In genomic region chr17:61185385-61185784, GRCh38 we compare ENCODE assay signal across 6 cellular contexts.
"Had no signal": no experiment of that assay in that cellular context is flagged by ENCODE, and none has a peak within 500 bp of the region (broad histone marks: within the 10 kb centered on the region; RNA-seq: fewer than 3 reads in every experiment).

No MANE protein-coding gene starts in this region.

- H3K27ac Mint-ChIP-seq: GM23338, H9 had no signal

- ATAC-seq: GM23338, K562 had no signal

- DNase-seq: H9, HCEC 1CT, IMR-90, KG1 had no signal

- H3K9me3 Mint-ChIP-seq: GM23338, H9 had no signal

- H3K4me3 Mint-ChIP-seq: GM23338, H9 had no signal

- H3K4me3 ChIP-seq: GM23338, K562 had no signal
